ENCODE assay signal across 23 cellular contexts in the genomic region with DNA sequence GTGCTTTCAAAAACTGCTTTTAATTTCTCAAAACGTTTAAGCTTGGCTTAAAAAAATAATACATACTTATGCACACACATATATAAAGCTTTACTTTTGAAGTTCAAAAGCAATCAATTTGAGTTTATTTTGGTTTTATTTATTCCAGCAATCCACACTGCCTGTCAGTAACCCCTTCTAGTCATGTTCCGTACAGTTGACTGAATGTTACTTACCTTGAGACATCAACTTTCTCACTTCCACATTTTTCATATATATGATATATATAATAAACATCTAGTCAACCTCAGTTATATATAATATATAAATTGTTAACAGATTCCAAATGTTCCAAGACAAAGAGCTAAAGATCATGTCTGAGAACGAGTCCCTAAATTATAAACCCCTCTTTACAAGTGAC.
"Had no signal": no experiment of that assay in that cellular context is flagged by ENCODE, and none has a peak within 500 bp of the region (broad histone marks: within the 10 kb centered on the region; RNA-seq: fewer than 3 reads in every experiment).

No MANE protein-coding gene starts in this region.

- H3K9me3 ChIP-seq: neutrophil, pancreas, prostate gland, right lobe of liver, sigmoid colon, stomach, thoracic aorta, thyroid gland, tibial nerve, upper lobe of left lung, vagina had no signal

- FAIRE-seq: pancreas, small intestine, urothelium cell line had no signal

- H3K4me3 ChIP-seq: pancreas, prostate gland, right lobe of liver, sigmoid colon, stomach, thoracic aorta, thyroid gland, tibial nerve, upper lobe of left lung, vagina had no signal

- H3K36me3 ChIP-seq: neutrophil, pancreas, prostate gland, right lobe of liver, sigmoid colon, stomach, thoracic aorta, thyroid gland, tibial nerve, upper lobe of left lung, vagina had no signal

- H3K27ac ChIP-seq: neutrophil, pancreas, prostate gland, right lobe of liver, sigmoid colon, stomach, thoracic aorta, thyroid gland, upper lobe of left lung, vagina had no signal

- DNase-seq: naive thymus-derived CD8-positive, alpha-beta T cell; nephron progenitor cell; nucleus accumbens; pancreas; right lobe of liver; sigmoid colon; small intestine; stimulated activated CD4-positive, alpha-beta T cell treated with anti-CD3 and anti-CD28 coated beads, Interleukin-15, amount 100 ng/mL, for 24 hours; stimulated activated CD4-positive, alpha-beta T cell treated with anti-CD3 and anti-CD28 coated beads, Interleukin-2, amount 100 ng/mL, for 24 hours; stimulated activated CD4-positive, alpha-beta T cell treated with anti-CD3 and anti-CD28 coated beads, Interleukin-2, amount 100 ng/mL, for 48 hours; stimulated activated CD4-positive, alpha-beta T cell treated with anti-CD3 and anti-CD28 coated beads, Interleukin-4, amount 100 ng/mL, for 24 hours; stimulated activated naive B cell treated with anti-CD40 and anti-IgM and Interleukin-4, amounts not matched to agents 10 μg/mL and 1 μg/mL and 100 μg/mL, for 72 hours; stimulated activated naive CD4-positive, alpha-beta T cell treated with Interleukin-2 at 50 U/mL for 16 hours; stomach; thyroid gland; trophoblast cell; upper lobe of left lung had no signal

- H3K4me1 ChIP-seq: pancreas, prostate gland, right lobe of liver, sigmoid colon, stomach, thyroid gland, tibial nerve, upper lobe of left lung, vagina had no signal

- H3K27me3 ChIP-seq: neutrophil, pancreas, right lobe of liver, sigmoid colon, stomach, thyroid gland, tibial nerve, upper lobe of left lung, vagina had no signal
